In the genomic region with DNA sequence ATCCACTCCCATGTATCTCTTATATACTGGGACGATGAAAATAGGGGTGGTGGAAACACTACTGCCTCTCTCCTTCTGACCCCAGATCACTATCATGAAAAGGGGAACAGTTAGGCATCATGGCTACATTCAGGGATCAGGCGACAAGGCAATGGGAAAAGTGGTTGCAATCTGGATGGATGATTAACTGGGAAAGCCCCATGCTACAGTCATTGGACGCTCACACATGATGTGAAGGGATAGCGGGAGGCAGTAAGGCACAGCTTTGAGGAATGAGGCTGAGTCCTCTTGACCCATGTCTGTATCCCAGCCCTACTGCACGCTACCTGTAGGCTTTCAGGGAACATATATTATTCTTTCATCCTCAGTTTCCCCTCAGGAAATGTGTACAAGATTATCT, we compare ENCODE assay signal across 19 cellular contexts. TPM values are rescaled to one million over a fixed set of nuclear protein-coding genes. Genes with fewer than 3 reads are reported as not detected.
DNase-seq lines count a peak whose midpoint lies in the region; ATAC-seq, FAIRE-seq and TF ChIP-seq lines count a peak whose summit lies in the region.
"Had no signal": no experiment of that assay in that cellular context is flagged by ENCODE, and none has a peak within 500 bp of the region (broad histone marks: within the 10 kb centered on the region; RNA-seq: fewer than 3 reads in every experiment).

No MANE protein-coding gene starts in this region.

- H3K4me2 ChIP-seq in endothelial cell of umbilical vein (ENCODE audit: insufficient read depth, low read length) = peak overlapping the region; percentile 67

- H3K9me1 ChIP-seq in endothelial cell of umbilical vein (replicated peaks; ENCODE audit: control insufficient read depth, extremely low read depth, insufficient read depth, low read length) = no peaks in the 10 kb centered on the region

- no peaks in the 10 kb centered on the region for H3K27me3 ChIP-seq in endothelial cell of umbilical vein (ENCODE audit: control insufficient read depth in 2 of 2, insufficient read depth in 2 of 2, low read length in 2 of 2)
- H3K27me3 ChIP-seq: BE2C had no signal

- H2AFZ ChIP-seq in endothelial cell of umbilical vein (ENCODE audit: low read depth, low read length) = no peak overlapping the region

- TF ChIP-seq CTCF in endothelial cell of umbilical vein (IDR thresholded peaks at IDR 0.05; ENCODE audit: extremely low read depth in 1 of 2, insufficient read depth in 1 of 2, low read depth in 1 of 2, low read length in 2 of 2) = no peak
- TF ChIP-seq CTCF in omental fat pad (IDR thresholded peaks at IDR 0.05) = no peak

- dilution Hi-C loops in endothelial cell of umbilical vein (cut with MboI; ENCODE audit: extremely low pct_ligation_motif_present, low sequenced_read_pairs) = loop anchor here (25.0 kb wide), 1 partner anchor 150 kb away; no protein-coding TSS in a partner anchor

- H4K20me1 ChIP-seq in endothelial cell of umbilical vein (replicated peaks; ENCODE audit: control insufficient read depth, extremely low read depth, insufficient read depth, low read length) = no peaks in the 10 kb centered on the region

- H3K9me3 ChIP-seq in endothelial cell of umbilical vein (replicated peaks; ENCODE audit: control insufficient read depth, insufficient read depth, low read length) = no peaks in the 10 kb centered on the region
- H3K9me3 ChIP-seq: BE2C had no signal

- H3K4me1 ChIP-seq in endothelial cell of umbilical vein (ENCODE audit: control insufficient read depth, extremely low read depth, insufficient read depth, low read length) = peaks cover 94% of the 10 kb centered on the region
- H3K4me1 ChIP-seq: BE2C had no signal

- no peak for ATAC-seq in HG03159 (IDR thresholded peaks at IDR 0.05; ENCODE audit: unreplicated experiment)
- no peak for ATAC-seq in omental fat pad (ENCODE audit: low FRiP score)
- ATAC-seq in stimulated activated naive CD8-positive, alpha-beta T cell treated with anti-CD3 and anti-CD28 coated beads, Interleukin-15, Interleukin-2, amounts not matched to agents 100 U/mL and 50 U/mL, for 24 hours = no peak
- ATAC-seq: activated naive CD4-positive, alpha-beta T cell treated with anti-CD3 and anti-CD28 coated beads, Interleukin-2, amount 50 U/mL, for 72 hours had no signal

- TF ChIP-seq POLR2A in endothelial cell of umbilical vein (IDR thresholded peaks at IDR 0.05; ENCODE audit: low read depth, low read length) = peak; percentile 10

- H3K36me3 ChIP-seq in endothelial cell of umbilical vein (ENCODE audit: control insufficient read depth in 2 of 2, extremely low read depth in 1 of 2, insufficient read depth in 2 of 2, low read length in 2 of 2) = peaks cover 0 to 2% of the 10 kb centered on the region in 2 experiments
- H3K36me3 ChIP-seq: BE2C had no signal

- DNase-seq in Caki2 (ENCODE audit: low read depth) (peak; percentile 88), NCI-H226 (peak; percentile 24), endothelial cell of umbilical vein (ENCODE audit: low read depth, low spot score) (peak; percentile 78), renal cortical epithelial cell (ENCODE audit: low read depth) (peak; percentile 80), NCI-H82 (lab: John Stamatoyannopoulos, UW) (no peak), omental fat pad (ENCODE audit: low spot score) (no peak)
- no peak for DNase-seq in stimulated activated naive CD8-positive, alpha-beta T cell treated with anti-CD3 and anti-CD28 coated beads, Interleukin-15, Interleukin-2, amounts not matched to agents 100 U/mL and 50 U/mL, for 24 hours
- DNase-seq: activated CD4-positive, alpha-beta T cell treated with anti-CD3 and anti-CD28 coated beads for 4 hours; BE2C; central memory CD4-positive, alpha-beta T cell; Kasumi-1; midbrain; NCI-H146; NCI-H345; stimulated activated naive CD4-positive, alpha-beta T cell treated with Interleukin-2 at 50 U/mL for 16 hours; T1000 had no signal

- in situ Hi-C loops in Caki2 (cut with HindIII; ENCODE audit: low pct_unique_long_range_greater_than_20kb, low sequenced_read_pairs) = loop anchor here (25.0 kb wide), 1 partner anchor 150 kb away; no protein-coding TSS in a partner anchor

- CTCF ChIA-PET in endothelial cell of umbilical vein (lab: Charles Lee) = interaction anchor here (4.8 kb wide), 1 partner anchor 9 kb away, joined by 28 read pairs; no protein-coding TSS in a partner anchor

- peak overlapping the region; percentile 72 for H3K9ac ChIP-seq in endothelial cell of umbilical vein (replicated peaks; ENCODE audit: extremely low read depth, insufficient read depth, low read length)

- POLR2A ChIA-PET in endothelial cell of umbilical vein (lab: Charles Lee) = no interaction called here

- H3K79me2 ChIP-seq in endothelial cell of umbilical vein (ENCODE audit: control insufficient read depth, insufficient read depth, low read length) = peaks cover 85% of the 10 kb centered on the region

- no TSS peak for BruUV-seq in endothelial cell of umbilical vein (replicated peaks; lab: Mats Ljungman, UMichigan)

- peak overlapping the region; percentile 77 for H3K27ac ChIP-seq in endothelial cell of umbilical vein (ENCODE audit: insufficient read depth, low read depth, low read length)

- H3K4me3 ChIP-seq in endothelial cell of umbilical vein (replicated peaks in 1 of 3; ENCODE audit: insufficient read depth in 1 of 3, low read depth in 1 of 3, low read length in 3 of 3) = no peak overlapping the region

- intact Hi-C loops in endothelial cell of umbilical vein (cut with micrococcal nuclease) = no loop called here

- no peak for FAIRE-seq in endothelial cell of umbilical vein (lab: Jason Lieb, UNC)
- FAIRE-seq: islet of Langerhans had no signal

TF ChIP-seq in endothelial cell of umbilical vein, 7 proteins besides CTCF, POLR2A, EP300 and RAD21:
- TF ChIP-seq GATA2 (IDR thresholded peaks at IDR 0.05; ENCODE audit: insufficient read depth, insufficient read length, low read depth, low read length) = no peak
- no peak for TF ChIP-seq FOS (IDR thresholded peaks at IDR 0.05; ENCODE audit: borderline replicate concordance, insufficient read depth, low read length)
- no peak for TF ChIP-seq POLR2AphosphoS5 (IDR thresholded peaks at IDR 0.05; ENCODE audit: insufficient read depth, low read depth, low read length)
- no peak for TF ChIP-seq EZH2 (IDR thresholded peaks at IDR 0.05; ENCODE audit: borderline replicate concordance, low read depth, low read length, severe bottlenecking)

RNA-seq across cellular contexts. Expression of gene GASK1B, which starts 10.2 kb away (rescaled TPM):
- 44.9 and 84.5 TPM in 2 replicates for total RNA-seq in Caki2 (2014; rRNA removed; shearing (Covaris generic); ENCODE audit: low replicate concordance)
- 235 and 238 TPM in 2 replicates for total RNA-seq in endothelial cell of umbilical vein
- 141 and 160 TPM in 2 replicates for polyA plus RNA-seq in endothelial cell of umbilical vein
- 95.6 and 113 TPM in 2 replicates for polyA plus RNA-seq in endothelial cell of umbilical vein (2011; cell fraction: cytosol; rRNA removed)
- 127 and 148 TPM in 2 replicates for polyA plus RNA-seq in endothelial cell of umbilical vein (2011; cell fraction: nucleus; rRNA removed)
- 142 and 143 TPM in 2 replicates for polyA plus RNA-seq in endothelial cell of umbilical vein (2012)
- 352 and 369 TPM in 2 replicates for polyA minus RNA-seq in endothelial cell of umbilical vein
- polyA minus RNA-seq in endothelial cell of umbilical vein (2011; cell fraction: cytosol; rRNA and poly(A)+ RNA removed) = not detected
- 427 and 439 TPM in 2 replicates for polyA minus RNA-seq in endothelial cell of umbilical vein (2011; cell fraction: nucleus; rRNA and poly(A)+ RNA removed)
- total RNA-seq in renal cortical epithelial cell = 2.8 and 4.4 TPM in 2 replicates
- 10 to 100 TPM; 50.2 to 94.2 (median 64.8) TPM for total RNA-seq in omental fat pad
- total RNA-seq: activated naive CD4-positive, alpha-beta T cell treated with anti-CD3 and anti-CD28 coated beads, Interleukin-2, amount 50 U/mL, for 72 hours had no signal

RNA-seq across cellular contexts. Expression of gene TMEM144, which starts 47.6 kb away (rescaled TPM):
- total RNA-seq in Caki2 (2014; rRNA removed; shearing (Covaris generic); ENCODE audit: low replicate concordance) = 17.0 and 25.4 TPM in 2 replicates
- total RNA-seq in endothelial cell of umbilical vein (23.0 and 23.9 TPM in 2 replicates), renal cortical epithelial cell (8.5 and 12.9 TPM in 2 replicates), omental fat pad (10 to 100 TPM in 2 of 4 donors, 1 to 10 TPM in 2; 5.6 to 15.4 (median 10.4) TPM)
- 10.5 and 10.6 TPM in 2 replicates for polyA plus RNA-seq in endothelial cell of umbilical vein
- polyA plus RNA-seq in endothelial cell of umbilical vein (2011; cell fraction: cytosol; rRNA removed) = 2.3 and 3.1 TPM in 2 replicates
- polyA plus RNA-seq in endothelial cell of umbilical vein (2011; cell fraction: nucleus; rRNA removed) = 78.6 and 80.6 TPM in 2 replicates
- 5.2 and 5.6 TPM in 2 replicates for polyA plus RNA-seq in endothelial cell of umbilical vein (2012)
- polyA minus RNA-seq in endothelial cell of umbilical vein = 70.2 and 95.2 TPM in 2 replicates
- polyA minus RNA-seq in endothelial cell of umbilical vein (2011; cell fraction: cytosol; rRNA and poly(A)+ RNA removed) = 2.2 TPM
- polyA minus RNA-seq in endothelial cell of umbilical vein (2011; cell fraction: nucleus; rRNA and poly(A)+ RNA removed) = 156 and 223 TPM in 2 replicates

Comparison
In these comparisons a context has a peak if more than half of its experiments do, and no peak if none do; other contexts are left out.
1. DNase-seq: peak in Caki2 (single experiment), NCI-H226 (single experiment), endothelial cell of umbilical vein (single experiment) and renal cortical epithelial cell (single experiment); none in NCI-H82 (single experiment), omental fat pad (single experiment) and stimulated activated naive CD8-positive, alpha-beta T cell treated with anti-CD3 and anti-CD28 coated beads, Interleukin-15, Interleukin-2, amounts not matched to agents 100 U/mL and 50 U/mL, for 24 hours (single experiment).